Comparison of ENCODE assay signal across 10 cellular contexts in genomic region chr2:28488858-28489575, GRCh38.
"Had no signal": no experiment of that assay in that cellular context is flagged by ENCODE, and none has a peak within 500 bp of the region (broad histone marks: within the 10 kb centered on the region; RNA-seq: fewer than 3 reads in every experiment).

No MANE protein-coding gene starts in this region.

- H3K4me1 ChIP-seq: ascending aorta, gastrocnemius medialis had no signal

- H3K27ac Mint-ChIP-seq: activated CD4-positive, alpha-beta memory T cell treated with anti-CD3 and anti-CD28 coated beads, Interleukin-2, amount 10 ng/mL, durations not matched to agents 7 days and 5 days; activated naive CD8-positive, alpha-beta T cell treated with anti-CD3 and anti-CD28 coated beads, Interleukin-2, amount 10 ng/mL, durations not matched to agents 7 days and 5 days had no signal

- DNase-seq: activated CD4-positive, alpha-beta memory T cell treated with anti-CD3 and anti-CD28 coated beads, Interleukin-2, amount 10 ng/mL, durations not matched to agents 7 days and 5 days; activated CD4-positive, alpha-beta T cell treated with anti-CD3 and anti-CD28 coated beads for 1 hour; activated CD8-positive, alpha-beta memory T cell treated with anti-CD3 and anti-CD28 coated beads, Interleukin-2, amount 50 U/mL, for 4 hours; activated naive CD8-positive, alpha-beta T cell treated with anti-CD3 and anti-CD28 coated beads, Interleukin-2, amount 10 ng/mL, durations not matched to agents 7 days and 5 days; gastrocnemius medialis; kidney glomerular epithelial cell; midbrain had no signal

- H3K4me3 ChIP-seq: ascending aorta, cardiac muscle cell, gastrocnemius medialis, skin epidermis had no signal

- H3K9me3 Mint-ChIP-seq: activated CD4-positive, alpha-beta memory T cell treated with anti-CD3 and anti-CD28 coated beads, Interleukin-2, amount 10 ng/mL, durations not matched to agents 7 days and 5 days; activated naive CD8-positive, alpha-beta T cell treated with anti-CD3 and anti-CD28 coated beads, Interleukin-2, amount 10 ng/mL, durations not matched to agents 7 days and 5 days had no signal

- H3K4me3 Mint-ChIP-seq: activated CD4-positive, alpha-beta memory T cell treated with anti-CD3 and anti-CD28 coated beads, Interleukin-2, amount 10 ng/mL, durations not matched to agents 7 days and 5 days; activated naive CD8-positive, alpha-beta T cell treated with anti-CD3 and anti-CD28 coated beads, Interleukin-2, amount 10 ng/mL, durations not matched to agents 7 days and 5 days had no signal

- H3K27me3 ChIP-seq: ascending aorta, gastrocnemius medialis had no signal

- H3K36me3 ChIP-seq: ascending aorta, cardiac muscle cell, gastrocnemius medialis had no signal

- H3K27ac ChIP-seq: ascending aorta, cardiac muscle cell, gastrocnemius medialis had no signal

- H3K4me1 Mint-ChIP-seq: activated CD4-positive, alpha-beta memory T cell treated with anti-CD3 and anti-CD28 coated beads, Interleukin-2, amount 10 ng/mL, durations not matched to agents 7 days and 5 days; activated naive CD8-positive, alpha-beta T cell treated with anti-CD3 and anti-CD28 coated beads, Interleukin-2, amount 10 ng/mL, durations not matched to agents 7 days and 5 days had no signal

- H3K27me3 Mint-ChIP-seq: activated CD4-positive, alpha-beta memory T cell treated with anti-CD3 and anti-CD28 coated beads, Interleukin-2, amount 10 ng/mL, durations not matched to agents 7 days and 5 days had no signal

- H3K9me3 ChIP-seq: ascending aorta, gastrocnemius medialis had no signal

- H3K36me3 Mint-ChIP-seq: activated naive CD8-positive, alpha-beta T cell treated with anti-CD3 and anti-CD28 coated beads, Interleukin-2, amount 10 ng/mL, durations not matched to agents 7 days and 5 days had no signal
